ENCODE assay signal across 8 cellular contexts in the genomic region with DNA sequence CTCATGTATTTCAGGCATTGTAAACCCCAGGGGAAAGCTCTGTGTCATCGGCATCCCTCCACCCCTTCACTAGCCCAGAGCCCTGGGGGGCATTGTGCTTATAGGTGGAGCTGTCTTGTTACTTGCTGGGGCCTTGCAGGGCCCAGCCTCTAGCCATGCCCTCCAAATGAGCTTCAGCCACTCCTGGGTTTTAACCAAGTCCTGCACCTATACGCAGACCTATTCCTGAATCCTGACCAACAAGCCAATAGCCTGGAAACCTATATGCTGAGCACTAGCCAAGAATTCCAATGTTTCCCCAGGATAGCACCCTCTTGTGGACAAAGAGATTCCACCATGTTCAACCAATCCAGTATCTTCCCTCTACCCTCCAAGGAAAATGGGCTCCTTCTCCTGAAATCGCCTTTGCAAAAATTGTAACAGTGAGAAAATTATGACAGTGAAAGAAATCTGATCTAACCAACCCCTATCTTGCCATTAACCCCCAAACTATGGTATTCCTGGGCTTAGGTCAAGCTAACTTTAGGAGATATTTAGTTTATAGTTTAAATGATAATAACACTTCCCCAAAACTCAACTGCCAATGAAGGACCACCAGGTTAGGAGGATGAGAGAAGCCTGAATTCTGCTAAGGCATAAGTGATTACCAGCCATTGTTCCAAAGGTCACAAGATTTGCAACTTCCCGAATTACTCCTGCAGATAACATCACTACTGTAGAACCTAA. TPM values are rescaled to one million over a fixed set of nuclear protein-coding genes. Genes with fewer than 3 reads are reported as not detected.
DNase-seq lines count a peak whose midpoint lies in the region; ATAC-seq and TF ChIP-seq lines count a peak whose summit lies in the region.

No MANE protein-coding gene starts in this region.

- H3K27me3 ChIP-seq in CD8-positive, alpha-beta T cell (ENCODE audit: insufficient read depth, low read length): no peaks in the 10 kb centered on the region
- H3K27me3 ChIP-seq in SJCRH30: no peaks in the 10 kb centered on the region

- H3K27me3 Mint-ChIP-seq in CD8-positive, alpha-beta T cell (ENCODE audit: low read depth): peaks cover 4% of the 10 kb centered on the region

- H3K27ac ChIP-seq in CD8-positive, alpha-beta T cell (ENCODE audit: low read depth, low read length): no peak overlapping the region
- H3K27ac ChIP-seq in SJCRH30: no peak overlapping the region

- H3K36me3 ChIP-seq in CD8-positive, alpha-beta T cell (ENCODE audit: insufficient read depth, low read length): no peaks in the 10 kb centered on the region
- H3K36me3 ChIP-seq in SJCRH30: no peaks in the 10 kb centered on the region

- H3K4me1 ChIP-seq in CD8-positive, alpha-beta T cell (ENCODE audit: insufficient read depth, low read length): peaks cover 16% of the 10 kb centered on the region
- no peaks in the 10 kb centered on the region for H3K4me1 ChIP-seq in SJCRH30

- CTCF ChIA-PET in CD8-positive, alpha-beta T cell (lab: Charles Lee): interaction anchor here (1.0 to 4.9 kb wide), 5 partner anchors 8 to 393 kb away, joined by 3 to 33 read pairs (median 4); no protein-coding TSS in a partner anchor

- H3K4me1 Mint-ChIP-seq in CD8-positive, alpha-beta T cell (ENCODE audit: low read depth): peaks cover 18% of the 10 kb centered on the region

- no peak for ATAC-seq in CD8-positive, alpha-beta T cell
- no peak for ATAC-seq in HG03439 (IDR thresholded peaks at IDR 0.05; ENCODE audit: unreplicated experiment)

- POLR2A ChIA-PET in CD8-positive, alpha-beta T cell (lab: Charles Lee): interaction anchor here (5.0 kb wide), 1 partner anchor 377 kb away, joined by 41 read pairs; no protein-coding TSS in a partner anchor

- no peak for DNase-seq in CD8-positive, alpha-beta T cell
- DNase-seq in HPDE6-E6E7 (ENCODE audit: extremely low spot score) (peak; percentile 20), SJCRH30 (peak; percentile 23 to 71), iris pigment epithelial cell (ENCODE audit: low read depth) (peak; percentile 42), middle frontal gyrus (ENCODE audit: extremely low spot score, low spot score) (no peak), GM19238 (ENCODE audit: insufficient read length, low spot score) (no peak)
- no peak for DNase-seq in stimulated activated CD4-positive, alpha-beta T cell treated with anti-CD3 and anti-CD28 coated beads, Interleukin-4, amount 100 ng/mL, for 24 hours

- peaks cover 2% of the 10 kb centered on the region for H3K36me3 Mint-ChIP-seq in CD8-positive, alpha-beta T cell

- H3K27ac Mint-ChIP-seq in CD8-positive, alpha-beta T cell: no peak overlapping the region

- intact Hi-C loops in CD8-positive, alpha-beta T cell (cut with DNase I, micrococcal nuclease): no loop called here

- H3K9me3 Mint-ChIP-seq in CD8-positive, alpha-beta T cell: peaks cover 13% of the 10 kb centered on the region

- TF ChIP-seq CTCF in CD8-positive, alpha-beta T cell (IDR thresholded peaks at IDR 0.05): peak; percentile 28

- no peak overlapping the region for H3K4me3 ChIP-seq in CD8-positive, alpha-beta T cell (ENCODE audit: low read depth, low read length)
- H3K4me3 ChIP-seq in SJCRH30: no peak overlapping the region

- H3K9me3 ChIP-seq in CD8-positive, alpha-beta T cell (ENCODE audit: low read length): no peaks in the 10 kb centered on the region
- 0 out of 2 replicates have a peak, but pooled peaks cover 8% of the 10 kb centered on the region for H3K9me3 ChIP-seq in SJCRH30 (replicated peaks)

- no peak overlapping the region for H3K4me3 Mint-ChIP-seq in CD8-positive, alpha-beta T cell

RNA-seq across cellular contexts. Expression of a gene that starts 55.5 kb away (rescaled TPM):
- total RNA-seq in CD8-positive, alpha-beta T cell: 1 to 10 TPM in 1 of 2 experiments, under 1 TPM in 1; 0.25 to 1.2 TPM
- 31.7 and 45.9 TPM in 2 replicates for total RNA-seq in SJCRH30 (2014; rRNA removed; shearing (Covaris generic))

Comparison
In these comparisons a context has a peak if more than half of its experiments do, and no peak if none do; other contexts are left out.
1. DNase-seq: peak in HPDE6-E6E7 (single experiment), SJCRH30 (2 of 2) and iris pigment epithelial cell (single experiment); none in CD8-positive, alpha-beta T cell (0 of 7), middle frontal gyrus (single experiment), GM19238 (single experiment) and stimulated activated CD4-positive, alpha-beta T cell treated with anti-CD3 and anti-CD28 coated beads, Interleukin-4, amount 100 ng/mL, for 24 hours (single experiment).
2. RNA of a gene that starts 55.5 kb away (total RNA-seq): 31.7 to 45.9 TPM in SJCRH30; 0.25 to 1.2 TPM in CD8-positive, alpha-beta T cell; every median in the first group is over 10 times any median in the second.